ENCODE assay signal across 14 cellular contexts in the genomic region with DNA sequence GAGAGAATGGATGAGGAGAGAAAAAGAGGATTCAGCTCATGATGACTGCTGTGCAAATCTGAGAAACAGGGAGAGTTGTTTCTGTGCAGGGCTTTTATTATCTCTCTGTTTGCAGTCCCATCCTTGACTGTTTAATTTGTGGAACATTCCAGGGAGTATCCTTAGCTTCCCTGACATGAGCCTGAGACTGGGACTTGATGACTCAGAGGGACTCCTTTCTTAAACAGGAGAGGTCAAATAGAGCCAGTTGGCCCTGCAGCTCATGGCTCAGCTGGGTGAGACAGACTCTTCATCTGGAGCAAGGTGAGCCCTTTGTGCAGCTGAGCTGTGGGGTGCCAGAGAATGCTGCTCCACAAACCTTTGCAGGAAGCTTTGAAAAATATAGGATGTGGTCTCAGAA. TPM values are rescaled to one million over a fixed set of nuclear protein-coding genes. Genes with fewer than 3 reads are reported as not detected.
DNase-seq lines count a peak whose midpoint lies in the region; ATAC-seq and TF ChIP-seq lines count a peak whose summit lies in the region.
"Had no signal": no experiment of that assay in that cellular context is flagged by ENCODE, and none has a peak within 500 bp of the region (broad histone marks: within the 10 kb centered on the region; RNA-seq: fewer than 3 reads in every experiment).

No MANE protein-coding gene starts in this region.

- intact Hi-C loops in left colon (cut with DNase I, micrococcal nuclease) = no loop called here
- intact Hi-C loops in lower leg skin (cut with DNase I; ENCODE audit: low total_unique reads) = no loop called here

- no peak overlapping the region for H3K4me3 ChIP-seq in lower leg skin (ENCODE audit: low read depth, poor library complexity, severe bottlenecking)
- H3K4me3 ChIP-seq: BLaER1 had no signal

- H3K4me3 Mint-ChIP-seq in WTC11 = no peak overlapping the region
- H3K4me3 Mint-ChIP-seq: naive thymus-derived CD8-positive, alpha-beta T cell; T-helper 1 cell treated with Interleukin-12 subunit alpha and Interleukin-12 subunit beta and Interleukin-4 antibody, amounts not matched to agents 30 μg/mL and 1 μg/mL, for 36 hours had no signal

- CTCF ChIA-PET in WTC11 (lab: Charles Lee) = interaction anchor here (2.2 kb wide), 1 partner anchor 71 kb away, joined by 6 read pairs; no protein-coding TSS in a partner anchor

- H3K27me3 Mint-ChIP-seq in WTC11 (ENCODE audit: low read depth) = no peaks in the 10 kb centered on the region
- H3K27me3 Mint-ChIP-seq: naive thymus-derived CD8-positive, alpha-beta T cell had no signal

- POLR2A ChIA-PET in WTC11 (lab: Charles Lee) = interaction anchor here (0.7 kb wide), 1 partner anchor 61 kb away, joined by 3 read pairs; no protein-coding TSS in a partner anchor

- H3K36me3 Mint-ChIP-seq in WTC11 = no peaks in the 10 kb centered on the region
- H3K36me3 Mint-ChIP-seq: naive thymus-derived CD8-positive, alpha-beta T cell had no signal

- H3K4me1 Mint-ChIP-seq in WTC11 = peaks cover 23% of the 10 kb centered on the region

- TF ChIP-seq CTCF in WTC11 (IDR thresholded peaks at IDR 0.05) (no peak), lower leg skin (IDR thresholded peaks at IDR 0.05) (no peak)

- no peak for TF ChIP-seq POLR2A in lower leg skin (IDR thresholded peaks at IDR 0.05)

- no peaks in the 10 kb centered on the region for H3K9me3 Mint-ChIP-seq in WTC11
- H3K9me3 Mint-ChIP-seq: T-helper 1 cell treated with Interleukin-12 subunit alpha and Interleukin-12 subunit beta and Interleukin-4 antibody, amounts not matched to agents 30 μg/mL and 1 μg/mL, for 36 hours had no signal

- peak overlapping the region; percentile 12; the same call in 1 of the 2 replicates for H3K27ac Mint-ChIP-seq in WTC11
- H3K27ac Mint-ChIP-seq: naive thymus-derived CD8-positive, alpha-beta T cell; T-helper 1 cell treated with Interleukin-12 subunit alpha and Interleukin-12 subunit beta and Interleukin-4 antibody, amounts not matched to agents 30 μg/mL and 1 μg/mL, for 36 hours had no signal

- peak; percentile 96 for ATAC-seq in WTC11
- peak; percentile 67 for ATAC-seq in left colon
- ATAC-seq: naive thymus-derived CD8-positive, alpha-beta T cell had no signal

- DNase-seq in AG08395 (ENCODE audit: low spot score) (peak; percentile 63), HT1080 (ENCODE audit: low read depth) (peak; percentile 53), WTC11 (ENCODE audit: low spot score) (peak; percentile 15), left colon (no peak), T-helper 9 cell (no peak), NCI-H1105 treated with DMSO at 0.1 percent for 48 hours (lab: John Stamatoyannopoulos, UW) (no peak), lower leg skin (ENCODE audit: low spot score in 2 of 2) (no peak)
- no peak for DNase-seq in activated CD8-positive, alpha-beta memory T cell treated with anti-CD3 and anti-CD28 coated beads for 24 hours
- DNase-seq: effector memory CD4-positive, alpha-beta T cell; naive thymus-derived CD8-positive, alpha-beta T cell; stimulated activated CD4-positive, alpha-beta T cell treated with anti-CD3 and anti-CD28 coated beads, Interleukin-1b, Interleukin-23, amount 100 ng/mL, for 48 hours had no signal

TF ChIP-seq in WTC11, 78 proteins besides CTCF, POLR2A, EP300 and RAD21:
- TF ChIP-seq ZSCAN18 (CRISPR knock-in tag; IDR thresholded peaks at IDR 0.05) (no peak), GRHL2 (CRISPR knock-in tag; IDR thresholded peaks at IDR 0.05; ENCODE audit: insufficient replicate concordance, severe bottlenecking) (no peak), ZNF138 (CRISPR knock-in tag; conservative IDR thresholded peaks at IDR 0.05) (no peak), SP1 (CRISPR knock-in tag; conservative IDR thresholded peaks at IDR 0.05) (no peak), ZNF532 (CRISPR knock-in tag; IDR thresholded peaks at IDR 0.05; ENCODE audit: borderline replicate concordance) (no peak), KAT7 (CRISPR knock-in tag; IDR thresholded peaks at IDR 0.05; ENCODE audit: borderline replicate concordance) (no peak), HMGA2 (CRISPR knock-in tag; IDR thresholded peaks at IDR 0.05) (no peak), ZBTB21 (CRISPR knock-in tag; IDR thresholded peaks at IDR 0.05; ENCODE audit: borderline replicate concordance) (no peak)
- TF ChIP-seq, protein P1, sequence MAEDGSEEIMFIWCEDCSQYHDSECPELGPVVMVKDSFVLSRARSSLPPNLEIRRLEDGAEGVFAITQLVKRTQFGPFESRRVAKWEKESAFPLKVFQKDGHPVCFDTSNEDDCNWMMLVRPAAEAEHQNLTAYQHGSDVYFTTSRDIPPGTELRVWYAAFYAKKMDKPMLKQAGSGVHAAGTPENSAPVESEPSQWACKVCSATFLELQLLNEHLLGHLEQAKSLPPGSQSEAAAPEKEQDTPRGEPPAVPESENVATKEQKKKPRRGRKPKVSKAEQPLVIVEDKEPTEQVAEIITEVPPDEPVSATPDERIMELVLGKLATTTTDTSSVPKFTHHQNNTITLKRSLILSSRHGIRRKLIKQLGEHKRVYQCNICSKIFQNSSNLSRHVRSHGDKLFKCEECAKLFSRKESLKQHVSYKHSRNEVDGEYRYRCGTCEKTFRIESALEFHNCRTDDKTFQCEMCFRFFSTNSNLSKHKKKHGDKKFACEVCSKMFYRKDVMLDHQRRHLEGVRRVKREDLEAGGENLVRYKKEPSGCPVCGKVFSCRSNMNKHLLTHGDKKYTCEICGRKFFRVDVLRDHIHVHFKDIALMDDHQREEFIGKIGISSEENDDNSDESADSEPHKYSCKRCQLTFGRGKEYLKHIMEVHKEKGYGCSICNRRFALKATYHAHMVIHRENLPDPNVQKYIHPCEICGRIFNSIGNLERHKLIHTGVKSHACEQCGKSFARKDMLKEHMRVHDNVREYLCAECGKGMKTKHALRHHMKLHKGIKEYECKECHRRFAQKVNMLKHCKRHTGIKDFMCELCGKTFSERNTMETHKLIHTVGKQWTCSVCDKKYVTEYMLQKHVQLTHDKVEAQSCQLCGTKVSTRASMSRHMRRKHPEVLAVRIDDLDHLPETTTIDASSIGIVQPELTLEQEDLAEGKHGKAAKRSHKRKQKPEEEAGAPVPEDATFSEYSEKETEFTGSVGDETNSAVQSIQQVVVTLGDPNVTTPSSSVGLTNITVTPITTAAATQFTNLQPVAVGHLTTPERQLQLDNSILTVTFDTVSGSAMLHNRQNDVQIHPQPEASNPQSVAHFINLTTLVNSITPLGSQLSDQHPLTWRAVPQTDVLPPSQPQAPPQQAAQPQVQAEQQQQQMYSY (CRISPR knock-in tag; IDR thresholded peaks at IDR 0.05) = no peak

RNA-seq across cellular contexts. Expression of gene ARHGAP24, which starts 14.3 kb away (rescaled TPM):
- 3.3 and 5.8 TPM in 2 replicates for total RNA-seq in HT1080 (2014; rRNA removed; shearing (Covaris generic))
- polyA plus RNA-seq in HT1080 (2015; cell fraction: cytosol; rRNA removed) = 2.6 and 3.1 TPM in 2 replicates
- polyA plus RNA-seq in HT1080 (2015; cell fraction: nucleus; rRNA removed) = 3.0 and 3.6 TPM in 2 replicates
- total RNA-seq in WTC11 (2021) = 1.2 to 2.1 TPM (median 1.4 TPM) in 3 replicates
- 1 to 10 TPM; 6.0 to 7.0 TPM for total RNA-seq in left colon
- 10 to 100 TPM; 13.1 to 58.4 (median 24.0) TPM for total RNA-seq in lower leg skin
- total RNA-seq: activated CD8-positive, alpha-beta memory T cell treated with anti-CD3 and anti-CD28 coated beads for 36 hours had no signal
- polyA plus RNA-seq: naive thymus-derived CD8-positive, alpha-beta T cell had no signal

Comparison
In these comparisons a context has a peak if more than half of its experiments do, and no peak if none do; other contexts are left out.
1. DNase-seq: peak in AG08395 (single experiment), HT1080 (single experiment) and WTC11 (single experiment); none in left colon (0 of 2), T-helper 9 cell (single experiment), NCI-H1105 treated with DMSO at 0.1 percent for 48 hours (single experiment), activated CD8-positive, alpha-beta memory T cell treated with anti-CD3 and anti-CD28 coated beads for 24 hours (single experiment) and lower leg skin (0 of 2).